In genomic region chr1:87963566-87963965, GRCh38 we compare ENCODE assay signal across 15 cellular contexts.
"Had no signal": no experiment of that assay in that cellular context is flagged by ENCODE, and none has a peak within 500 bp of the region (broad histone marks: within the 10 kb centered on the region; RNA-seq: fewer than 3 reads in every experiment).

No MANE protein-coding gene starts in this region.

- H3K27me3 ChIP-seq: brain microvascular endothelial cell, dorsolateral prefrontal cortex, spleen had no signal

- ATAC-seq: activated CD4-positive, CD25-positive, alpha-beta regulatory T cell treated with anti-CD3 and anti-CD28 coated beads, Interleukin-2, amount 50 U/mL, for 24 hours; sciatic nerve; stimulated activated naive CD8-positive, alpha-beta T cell treated with anti-CD3 and anti-CD28 coated beads, Interleukin-15, amount 100 ng/mL, for 72 hours had no signal

- H3K4me1 ChIP-seq: spleen had no signal

- DNase-seq: activated CD4-positive, alpha-beta T cell treated with anti-CD3 and anti-CD28 coated beads, Interleukin-2, amount 50 U/mL, for 1 hour; activated CD8-positive, alpha-beta memory T cell treated with anti-CD3 and anti-CD28 coated beads for 24 hours; activated naive CD8-positive, alpha-beta T cell treated with anti-CD3 and anti-CD28 coated beads, Interleukin-2, amount 10 ng/mL, durations not matched to agents 7 days and 5 days; anterior cingulate cortex; brain microvascular endothelial cell; dorsolateral prefrontal cortex; endodermal cell; foreskin melanocyte; nephron progenitor cell; spleen; stimulated activated naive CD8-positive, alpha-beta T cell treated with anti-CD3 and anti-CD28 coated beads, Interleukin-15, amount 100 ng/mL, for 72 hours had no signal

- H3K9me3 ChIP-seq: spleen had no signal

- H3K4me1 Mint-ChIP-seq: activated naive CD8-positive, alpha-beta T cell treated with anti-CD3 and anti-CD28 coated beads, Interleukin-2, amount 10 ng/mL, durations not matched to agents 7 days and 5 days; endodermal cell; stimulated activated naive CD8-positive, alpha-beta T cell treated with anti-CD3 and anti-CD28 coated beads, Interleukin-15, amount 100 ng/mL, for 72 hours had no signal

- H3K9me3 Mint-ChIP-seq: activated naive CD8-positive, alpha-beta T cell treated with anti-CD3 and anti-CD28 coated beads, Interleukin-2, amount 10 ng/mL, durations not matched to agents 7 days and 5 days; activated T-helper 1 cell treated with anti-CD3 and anti-CD28 coated beads, Interleukin-12 subunit alpha, Interleukin-12 subunit beta, Interleukin-2, Interleukin-4 antibody, amounts not matched to agents 30 ng/mL and 10 ng/mL and 1 ng/mL, durations not matched to agents 14 hours and 24 hours and 36 hours; endodermal cell; nephron progenitor cell; stimulated activated naive CD8-positive, alpha-beta T cell treated with anti-CD3 and anti-CD28 coated beads, Interleukin-15, amount 100 ng/mL, for 72 hours had no signal

- H3K36me3 Mint-ChIP-seq: activated naive CD8-positive, alpha-beta T cell treated with anti-CD3 and anti-CD28 coated beads, Interleukin-2, amount 10 ng/mL, durations not matched to agents 7 days and 5 days; mesothelial cell of epicardium had no signal

- H3K4me3 Mint-ChIP-seq: activated naive CD8-positive, alpha-beta T cell treated with anti-CD3 and anti-CD28 coated beads, Interleukin-2, amount 10 ng/mL, durations not matched to agents 7 days and 5 days; activated T-helper 1 cell treated with anti-CD3 and anti-CD28 coated beads, Interleukin-12 subunit alpha, Interleukin-12 subunit beta, Interleukin-2, Interleukin-4 antibody, amounts not matched to agents 30 ng/mL and 10 ng/mL and 1 ng/mL, durations not matched to agents 14 hours and 24 hours and 36 hours; endodermal cell; mesothelial cell of epicardium; nephron progenitor cell; stimulated activated naive CD8-positive, alpha-beta T cell treated with anti-CD3 and anti-CD28 coated beads, Interleukin-15, amount 100 ng/mL, for 72 hours had no signal

- H3K36me3 ChIP-seq: brain microvascular endothelial cell, spleen had no signal

- H3K27me3 Mint-ChIP-seq: stimulated activated naive CD8-positive, alpha-beta T cell treated with anti-CD3 and anti-CD28 coated beads, Interleukin-15, amount 100 ng/mL, for 72 hours had no signal

- H3K4me3 ChIP-seq: spleen had no signal

- H3K27ac ChIP-seq: brain microvascular endothelial cell, spleen had no signal
